7 cellular contexts compared by ENCODE assay signal in the genomic region with DNA sequence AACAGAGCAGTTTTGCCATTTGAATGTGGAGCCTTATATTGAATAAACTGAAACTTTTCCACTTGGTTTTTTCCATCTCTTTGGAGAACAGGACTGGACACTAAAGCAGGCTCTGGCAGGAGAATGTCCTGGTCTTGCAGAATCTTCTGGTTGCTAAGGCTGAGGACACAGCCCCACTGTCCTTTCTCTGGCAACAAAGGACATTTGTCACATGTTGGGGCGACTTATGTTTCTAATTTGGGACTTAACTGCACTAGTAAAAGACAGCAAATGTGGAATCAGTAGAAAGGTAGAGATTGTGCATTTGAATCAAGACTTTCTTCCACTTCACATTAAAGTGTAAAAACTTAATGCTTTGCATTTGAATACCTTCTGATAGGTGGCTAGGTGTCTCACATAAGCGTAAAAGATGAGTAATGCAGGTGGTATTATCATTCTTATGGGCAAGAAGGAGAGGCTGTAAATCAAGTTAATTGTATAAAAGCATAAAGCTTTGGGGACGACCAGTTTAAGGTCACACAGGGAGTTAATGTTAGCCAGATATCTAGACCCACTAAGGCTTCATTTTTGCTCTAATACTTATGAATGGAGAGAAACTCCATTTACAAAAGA.
DNase-seq lines count a peak whose midpoint lies in the region; ATAC-seq and TF ChIP-seq lines count a peak whose summit lies in the region.
"Not testable (repeated sequence)": the region's sequence is repeated elsewhere in the genome, so short reads cannot be mapped to it uniquely, and the experiment has no call there.

No MANE protein-coding gene starts in this region.

- not testable (repeated sequence) for H3K4me2 ChIP-seq in OCI-LY1 (ENCODE audit: low read length)

- not testable (repeated sequence) for H3K27me3 ChIP-seq in HUES48 (ENCODE audit: control insufficient read depth, insufficient read depth, low read length); OCI-LY1 (ENCODE audit: insufficient read depth, low read length); foreskin keratinocyte; left ventricle myocardium inferior (ENCODE audit: low read depth); skeletal muscle tissue (ENCODE audit: control insufficient read depth in 3 of 3, insufficient read depth in 3 of 3, low read length in 3 of 3)

- not testable (repeated sequence) for H4K20me1 ChIP-seq in OCI-LY1 (ENCODE audit: insufficient read depth, low read length)

- H3K27ac ChIP-seq in HUES48 (ENCODE audit: low read depth, low read length) (peak overlapping the region; percentile 8), OCI-LY1 (ENCODE audit: low read depth, low read length, poor library complexity, severe bottlenecking) (peak overlapping the region; percentile 65), left ventricle myocardium inferior (replicated peaks) (peak overlapping the region; percentile 91), skeletal muscle tissue (ENCODE audit: low read depth, low read length) (peak overlapping the region; percentile 87)
- H3K27ac ChIP-seq in foreskin keratinocyte, result not testable (repeated sequence)

- H3K9me2 ChIP-seq in OCI-LY1 (ENCODE audit: low read depth, low read length), result not testable (repeated sequence)

- H3K9me3 ChIP-seq in HUES48 (ENCODE audit: control insufficient read depth, insufficient read depth, low read length); OCI-LY1 (ENCODE audit: low read length); left ventricle myocardium inferior (replicated peaks); skeletal muscle tissue (ENCODE audit: control insufficient read depth in 3 of 3, low read length in 3 of 3): not testable (repeated sequence)

- not testable (repeated sequence) for H3K79me2 ChIP-seq in OCI-LY1 (ENCODE audit: insufficient read depth, low read length)

- H3F3A ChIP-seq in OCI-LY1 (ENCODE audit: insufficient read depth, low read length), result not testable (repeated sequence)

- H3K4me3 ChIP-seq in HUES48 (ENCODE audit: low read depth, low read length); OCI-LY1 (ENCODE audit: low read depth, low read length, poor library complexity, severe bottlenecking); skeletal muscle tissue (ENCODE audit: low read length in 3 of 3): not testable (repeated sequence)
- H3K4me3 ChIP-seq in left ventricle myocardium inferior, result peak overlapping the region; percentile 39

- intact Hi-C loops in left ventricle myocardium inferior (cut with micrococcal nuclease), result not testable (repeated sequence)

- not testable (repeated sequence) for TF ChIP-seq CTCF in OCI-LY1 (IDR thresholded peaks at IDR 0.05; ENCODE audit: low read length); foreskin keratinocyte (conservative IDR thresholded peaks at IDR 0.05); left ventricle myocardium inferior (IDR thresholded peaks at IDR 0.05; ENCODE audit: borderline replicate concordance)

- not testable (repeated sequence) for H3K9ac ChIP-seq in HUES48 (ENCODE audit: low read depth, low read length); OCI-LY1 (ENCODE audit: low read length)
- H3K9ac ChIP-seq in skeletal muscle tissue (ENCODE audit: low read depth in 1 of 3, low read length in 3 of 3), result peak overlapping the region in 1 of 3 donors; percentile 54

- DNase-seq in SW480 (ENCODE audit: low spot score), result peak; percentile 0
- DNase-seq in foreskin keratinocyte, result peak; percentile 13 to 27
- DNase-seq in left ventricle myocardium inferior; left lobe of liver (ENCODE audit: low spot score): not testable (repeated sequence)

- H3K4me1 ChIP-seq in HUES48 (ENCODE audit: control insufficient read depth, insufficient read depth, low read length); foreskin keratinocyte; left ventricle myocardium inferior; skeletal muscle tissue (ENCODE audit: control insufficient read depth in 3 of 3, insufficient read depth in 3 of 3, low read length in 3 of 3): not testable (repeated sequence)
- H3K4me1 ChIP-seq in OCI-LY1 (ENCODE audit: insufficient read depth, low read length, severe bottlenecking), result peaks cover 11% of the 10 kb centered on the region

- not testable (repeated sequence) for H3K36me3 ChIP-seq in HUES48 (ENCODE audit: control insufficient read depth, insufficient read depth, low read length); OCI-LY1 (ENCODE audit: insufficient read depth, low read length); left ventricle myocardium inferior; skeletal muscle tissue (ENCODE audit: control insufficient read depth in 3 of 3, insufficient read depth in 3 of 3, low read length in 3 of 3)

- peak; percentile 67 for ATAC-seq in foreskin keratinocyte
- ATAC-seq in left lobe of liver, result peak; percentile 14

- H2AFZ ChIP-seq in OCI-LY1 (ENCODE audit: low read length), result not testable (repeated sequence)
